17 cellular contexts compared by ENCODE assay signal in the genomic region with DNA sequence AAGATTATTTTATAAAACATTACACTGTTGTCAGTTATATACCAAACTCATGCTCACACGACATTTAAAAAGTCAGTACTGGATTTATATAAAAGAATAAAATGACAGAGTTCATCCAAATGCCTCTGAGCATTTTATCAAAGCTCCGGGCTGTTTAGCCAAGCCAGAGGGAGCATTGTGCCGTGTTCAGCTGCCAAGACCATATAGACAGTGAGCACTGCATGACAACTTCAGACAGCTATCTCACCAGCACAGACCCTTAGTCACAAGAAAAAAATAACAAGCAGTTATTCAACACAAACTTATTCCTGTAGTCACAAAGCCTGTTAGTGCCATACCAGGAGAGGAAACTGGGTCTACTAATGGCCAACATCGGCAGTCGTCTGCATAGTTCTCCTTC.
DNase-seq lines count a peak whose midpoint lies in the region; ATAC-seq, FAIRE-seq and TF ChIP-seq lines count a peak whose summit lies in the region.
"Had no signal": no experiment of that assay in that cellular context is flagged by ENCODE, and none has a peak within 500 bp of the region (broad histone marks: within the 10 kb centered on the region; RNA-seq: fewer than 3 reads in every experiment).

No MANE protein-coding gene starts in this region.

- intact Hi-C loops in esophagus muscularis mucosa (cut with DNase I): no loop called here

- H3K27me3 Mint-ChIP-seq in astrocyte (ENCODE audit: low read depth, unreplicated experiment): no peaks in the 10 kb centered on the region
- H3K27me3 Mint-ChIP-seq: CD4-positive, alpha-beta memory T cell had no signal

- no peak for FAIRE-seq in astrocyte (lab: Jason Lieb, UNC)
- FAIRE-seq: D721Med, G401.6, GM12892 had no signal

- 30 to 38% methylated on average over 5 of the region's 5 CpGs for WGBS in GM23248 (ENCODE audit: low coverage in 1 of 2, low lambda C conversion rate in 2 of 2, missing lambda C conversion rate in 2 of 2), 2 experiments
- 63% methylated on average over 5 of the region's 5 CpGs for WGBS in esophagus muscularis mucosa

- peak overlapping the region; percentile 7 for H3K27ac Mint-ChIP-seq in astrocyte (ENCODE audit: unreplicated experiment)
- H3K27ac Mint-ChIP-seq: CD4-positive, alpha-beta memory T cell; GM23338; H9 had no signal

- H3K27me3 ChIP-seq in GM23248 (replicated peaks; ENCODE audit: insufficient read depth) (no peaks in the 10 kb centered on the region), astrocyte (ENCODE audit: insufficient read depth, low read length) (no peaks in the 10 kb centered on the region), esophagus muscularis mucosa (no peaks in the 10 kb centered on the region)

- H3K9me3 ChIP-seq in GM23248 (ENCODE audit: low read depth): no peaks in the 10 kb centered on the region
- H3K9me3 ChIP-seq in astrocyte (ENCODE audit: insufficient read depth, low read depth, low read length): no peaks in the 10 kb centered on the region
- H3K9me3 ChIP-seq in esophagus muscularis mucosa: no peaks in the 10 kb centered on the region
- H3K9me3 ChIP-seq: Caco-2 had no signal

- DNase-seq in GM23248 (peak; percentile 9), astrocyte (ENCODE audit: low read depth) (no peak), esophagus muscularis mucosa (ENCODE audit: extremely low spot score) (peak; percentile 64), COR-L47 (lab: John Stamatoyannopoulos, UW) (no peak), DMS79 (lab: John Stamatoyannopoulos, UW) (no peak)
- DNase-seq: C1 segment of cervical spinal cord; Caco-2; CD4-positive, alpha-beta memory T cell; DMS 273 treated with DMSO at 0.1 percent for 48 hours; DMS79 treated with DMSO at 0.1 percent for 48 hours; H9 had no signal

- H3K9ac ChIP-seq in GM23248: no peak overlapping the region
- H3K9ac ChIP-seq in astrocyte (ENCODE audit: low read length): no peak overlapping the region

- H3K27ac ChIP-seq in GM23248 (no peak overlapping the region), astrocyte (ENCODE audit: low read depth, low read length) (no peak overlapping the region), esophagus muscularis mucosa (replicated peaks in 1 of 4) (no peak overlapping the region)

- no peaks in the 10 kb centered on the region for H3K79me2 ChIP-seq in GM23248 (ENCODE audit: insufficient read depth)
- H3K79me2 ChIP-seq in astrocyte (ENCODE audit: insufficient read depth, low read length): no peaks in the 10 kb centered on the region

- TF ChIP-seq POLR2A in esophagus muscularis mucosa (IDR thresholded peaks at IDR 0.05; ENCODE audit: low read depth): no peak

- TF ChIP-seq CTCF in astrocyte (IDR thresholded peaks at IDR 0.05; ENCODE audit: insufficient read depth, low read depth, low read length) (no peak), esophagus muscularis mucosa (IDR thresholded peaks at IDR 0.05) (no peak)

- 0 out of 2 replicates have a peak, but pooled peaks cover 2% of the 10 kb centered on the region for H3K9me2 ChIP-seq in GM23248 (ENCODE audit: insufficient read depth)

- no peak overlapping the region for H3K4me3 Mint-ChIP-seq in astrocyte (ENCODE audit: unreplicated experiment)
- H3K4me3 Mint-ChIP-seq: CD4-positive, alpha-beta memory T cell; GM23338; H9 had no signal

- no peak overlapping the region for H3K4me2 ChIP-seq in GM23248 (ENCODE audit: unreplicated experiment)
- no peak overlapping the region for H3K4me2 ChIP-seq in astrocyte (ENCODE audit: low read length)
- H3K4me2 ChIP-seq: GM23338 had no signal

- peaks cover 10% of the 10 kb centered on the region for H3K4me1 Mint-ChIP-seq in astrocyte (ENCODE audit: low read depth, unreplicated experiment)
- H3K4me1 Mint-ChIP-seq: CD4-positive, alpha-beta memory T cell; GM23338; H9 had no signal

- H4K20me1 ChIP-seq in GM23248 (ENCODE audit: insufficient read depth) (no peaks in the 10 kb centered on the region), astrocyte (ENCODE audit: insufficient read depth, low read length) (no peaks in the 10 kb centered on the region)

- no peak for TF ChIP-seq EP300 in esophagus muscularis mucosa (IDR thresholded peaks at IDR 0.05)

- H3F3A ChIP-seq in GM23248 (ENCODE audit: insufficient read depth): no peaks in the 10 kb centered on the region

- no peaks in the 10 kb centered on the region for H3K9me3 Mint-ChIP-seq in astrocyte (ENCODE audit: unreplicated experiment)
- H3K9me3 Mint-ChIP-seq: GM23338, H9 had no signal

- H3K4me3 ChIP-seq in GM23248 (no peak overlapping the region), astrocyte (ENCODE audit: insufficient read depth, low read depth, low read length) (no peak overlapping the region), esophagus muscularis mucosa (no peak overlapping the region)
- H3K4me3 ChIP-seq: GM23338 had no signal

- no peak for ATAC-seq in GM18861 (IDR thresholded peaks at IDR 0.05; ENCODE audit: unreplicated experiment)
- ATAC-seq: GM23338, HCT116 had no signal

- no peak overlapping the region for H2AFZ ChIP-seq in GM23248
- H2AFZ ChIP-seq in astrocyte (ENCODE audit: low read depth, low read length): no peak overlapping the region

- H3K4me1 ChIP-seq in GM23248 (ENCODE audit: insufficient read depth) (no peaks in the 10 kb centered on the region), astrocyte (ENCODE audit: insufficient read depth, low read length) (no peaks in the 10 kb centered on the region), esophagus muscularis mucosa (peaks cover 0 to 3% (median 0%) of the 10 kb centered on the region in 4 donors)

- in situ Hi-C loops in GM23248 (cut with MboI): no loop called here

- H3K36me3 Mint-ChIP-seq in astrocyte (ENCODE audit: low read depth, unreplicated experiment): no peaks in the 10 kb centered on the region
- H3K36me3 Mint-ChIP-seq: CD4-positive, alpha-beta memory T cell had no signal

- H3K36me3 ChIP-seq in GM23248 (ENCODE audit: low read depth) (no peaks in the 10 kb centered on the region), astrocyte (ENCODE audit: insufficient read depth, low read length) (no peaks in the 10 kb centered on the region), esophagus muscularis mucosa (no peaks in the 10 kb centered on the region)

Comparison
In these comparisons a context has a peak if more than half of its experiments do, and no peak if none do; other contexts are left out.
1. DNase-seq: peak in GM23248 (single experiment) and esophagus muscularis mucosa (single experiment); none in astrocyte (single experiment), COR-L47 (single experiment) and DMS79 (single experiment).